Comparison of ENCODE assay signal across 8 cellular contexts in genomic region chr12:95815635-95816212, GRCh38. TPM values are rescaled to one million over a fixed set of nuclear protein-coding genes. Genes with fewer than 3 reads are reported as not detected.
DNase-seq lines count a peak whose midpoint lies in the region; ATAC-seq and TF ChIP-seq lines count a peak whose summit lies in the region.

No MANE protein-coding gene starts in this region.

- 77% methylated on average over 5 of the region's 5 CpGs; no CpG with 5 or more reads in 1 of the 2 experiments for WGBS in endodermal cell (ENCODE audit: insufficient coverage in 1 of 2, insufficient read length in 1 of 2), 2 experiments

- DNase-seq in AG04449 (ENCODE audit: low read depth, low spot score) = no peak
- peak; percentile 26 for DNase-seq in H7
- DNase-seq in NOMO-1 treated with dmso at 0.1 percent for 144 hours (lab: John Stamatoyannopoulos, UW; ENCODE audit: unreplicated experiment) = peak; percentile 11
- no peak for DNase-seq in endodermal cell
- no peak for DNase-seq in osteocyte (ENCODE audit: extremely low spot score, unreplicated experiment)
- DNase-seq in stimulated activated CD4-positive, alpha-beta T cell treated with anti-CD3 and anti-CD28 coated beads, Interleukin-2, amount 100 ng/mL, for 24 hours = no peak

- TF ChIP-seq POLR2A in GM18505 (IDR thresholded peaks at IDR 0.05; ENCODE audit: borderline replicate concordance, extremely low read depth, insufficient read depth, insufficient read length) = no peak

- no peak overlapping the region for H3K27ac Mint-ChIP-seq in endodermal cell
- no peak overlapping the region for H3K27ac Mint-ChIP-seq in osteocyte (ENCODE audit: unreplicated experiment)

- H3K9me3 Mint-ChIP-seq in endodermal cell (no peaks in the 10 kb centered on the region), osteocyte (ENCODE audit: unreplicated experiment) (no peaks in the 10 kb centered on the region)

- CTCF ChIA-PET in AG04449 (lab: Yijun Ruan, JAX) = interaction anchor here (0.7 to 10.7 kb wide), 30 partner anchors 10 to 299 kb away, joined by 3 to 356 read pairs (median 4); no protein-coding TSS in a partner anchor

- H3K27me3 Mint-ChIP-seq in endodermal cell (ENCODE audit: insufficient read depth) = peaks cover 3% of the 10 kb centered on the region
- H3K27me3 Mint-ChIP-seq in osteocyte (ENCODE audit: unreplicated experiment) = no peaks in the 10 kb centered on the region

- POLR2A ChIA-PET in AG04449 (lab: Yijun Ruan, JAX) = no interaction called here

- H3K4me3 Mint-ChIP-seq in endodermal cell (no peak overlapping the region), osteocyte (ENCODE audit: unreplicated experiment) (no peak overlapping the region)

- H3K36me3 Mint-ChIP-seq in endodermal cell (ENCODE audit: low read depth) (no peaks in the 10 kb centered on the region), osteocyte (ENCODE audit: unreplicated experiment) (no peaks in the 10 kb centered on the region)

- H3K27me3 ChIP-seq in H7 (ENCODE audit: control insufficient read depth, insufficient read depth, low read length) = no peaks in the 10 kb centered on the region
- no peaks in the 10 kb centered on the region for H3K27me3 ChIP-seq in endodermal cell (ENCODE audit: control insufficient read depth, insufficient read depth, low read length, poor library complexity, severe bottlenecking)

- H3K9ac ChIP-seq in endodermal cell (ENCODE audit: extremely low read depth, low read length, poor library complexity, severe bottlenecking) = no peak overlapping the region

- no peaks in the 10 kb centered on the region for H3K4me1 ChIP-seq in endodermal cell (ENCODE audit: control insufficient read depth, insufficient read depth, low read length)

- no peaks in the 10 kb centered on the region for H3K36me3 ChIP-seq in H7 (replicated peaks; ENCODE audit: control insufficient read depth, insufficient read depth, low read length)
- no peaks in the 10 kb centered on the region for H3K36me3 ChIP-seq in endodermal cell (ENCODE audit: control insufficient read depth, insufficient read depth, low read length)

- H3K4me3 ChIP-seq in AG04449 (ENCODE audit: low read depth, low read length) (no peak overlapping the region), H7 (ENCODE audit: insufficient read depth, low read depth, low read length) (no peak overlapping the region), endodermal cell (ENCODE audit: low read length) (no peak overlapping the region)

- H3K4me1 Mint-ChIP-seq in endodermal cell = peaks cover 3% of the 10 kb centered on the region
- H3K4me1 Mint-ChIP-seq in osteocyte (ENCODE audit: unreplicated experiment) = peaks cover 16% of the 10 kb centered on the region

- no peak overlapping the region for H3K27ac ChIP-seq in endodermal cell (ENCODE audit: low read depth, low read length)

- TF ChIP-seq CTCF in AG04449 (IDR thresholded peaks at IDR 0.05; ENCODE audit: insufficient read depth, low read length, missing control alignments) (peak; percentile 36), endodermal cell (conservative IDR thresholded peaks at IDR 0.05) (peak; percentile 86), osteocyte (IDR thresholded peaks at IDR 0.05) (peak; percentile 79)

- no peaks in the 10 kb centered on the region for H3K9me3 ChIP-seq in endodermal cell (ENCODE audit: control insufficient read depth, low read length)

- ATAC-seq in GM18861 (IDR thresholded peaks at IDR 0.05; ENCODE audit: unreplicated experiment) (no peak), GM18505 (IDR thresholded peaks at IDR 0.05; ENCODE audit: unreplicated experiment) (no peak)

RNA-seq across cellular contexts. Expression of gene NTN4, which starts 25.2 kb away (rescaled TPM):
- 1.2 and 1.4 TPM in 2 replicates for total RNA-seq in H7 (2014; rRNA removed; shearing (Covaris generic))
- total RNA-seq in endodermal cell = 10 to 100 TPM; 57.4 to 58.2 TPM
- polyA plus RNA-seq in endodermal cell (2013, experiment 1 of 2) = 14.5 TPM
- polyA plus RNA-seq in endodermal cell (2013, experiment 2 of 2) = 15.6 TPM
- total RNA-seq in osteocyte = 654 and 670 TPM in 2 replicates

RNA-seq across cellular contexts. Expression of gene SNRPF, which starts 43.0 kb away (rescaled TPM):
- 33.2 and 33.8 TPM in 2 replicates for total RNA-seq in H7 (2014; rRNA removed; shearing (Covaris generic))
- total RNA-seq in endodermal cell (10 to 100 TPM; 59.6 to 66.5 TPM), osteocyte (15.7 and 18.1 TPM in 2 replicates)
- polyA plus RNA-seq in endodermal cell (2013, experiment 1 of 2) = 151 TPM
- polyA plus RNA-seq in endodermal cell (2013, experiment 2 of 2) = 143 TPM

Comparison
In these comparisons a context has a peak if more than half of its experiments do, and no peak if none do; other contexts are left out.
1. DNase-seq: peak in H7 (single experiment) and NOMO-1 treated with dmso at 0.1 percent for 144 hours (single experiment); none in AG04449 (single experiment), endodermal cell (single experiment), osteocyte (single experiment) and stimulated activated CD4-positive, alpha-beta T cell treated with anti-CD3 and anti-CD28 coated beads, Interleukin-2, amount 100 ng/mL, for 24 hours (0 of 2).
2. CTCF ChIP-seq: peak in every context shown above with its lines; median percentile 86 in endodermal cell; 79 in osteocyte; 36 in AG04449.
3. RNA of gene NTN4, which starts 25.2 kb away (total RNA-seq): 654 to 670 TPM in osteocyte and 57.4 to 58.2 TPM in endodermal cell; 1.2 to 1.4 TPM in H7; every median in the first group is over 10 times any median in the second.